In the genomic region with DNA sequence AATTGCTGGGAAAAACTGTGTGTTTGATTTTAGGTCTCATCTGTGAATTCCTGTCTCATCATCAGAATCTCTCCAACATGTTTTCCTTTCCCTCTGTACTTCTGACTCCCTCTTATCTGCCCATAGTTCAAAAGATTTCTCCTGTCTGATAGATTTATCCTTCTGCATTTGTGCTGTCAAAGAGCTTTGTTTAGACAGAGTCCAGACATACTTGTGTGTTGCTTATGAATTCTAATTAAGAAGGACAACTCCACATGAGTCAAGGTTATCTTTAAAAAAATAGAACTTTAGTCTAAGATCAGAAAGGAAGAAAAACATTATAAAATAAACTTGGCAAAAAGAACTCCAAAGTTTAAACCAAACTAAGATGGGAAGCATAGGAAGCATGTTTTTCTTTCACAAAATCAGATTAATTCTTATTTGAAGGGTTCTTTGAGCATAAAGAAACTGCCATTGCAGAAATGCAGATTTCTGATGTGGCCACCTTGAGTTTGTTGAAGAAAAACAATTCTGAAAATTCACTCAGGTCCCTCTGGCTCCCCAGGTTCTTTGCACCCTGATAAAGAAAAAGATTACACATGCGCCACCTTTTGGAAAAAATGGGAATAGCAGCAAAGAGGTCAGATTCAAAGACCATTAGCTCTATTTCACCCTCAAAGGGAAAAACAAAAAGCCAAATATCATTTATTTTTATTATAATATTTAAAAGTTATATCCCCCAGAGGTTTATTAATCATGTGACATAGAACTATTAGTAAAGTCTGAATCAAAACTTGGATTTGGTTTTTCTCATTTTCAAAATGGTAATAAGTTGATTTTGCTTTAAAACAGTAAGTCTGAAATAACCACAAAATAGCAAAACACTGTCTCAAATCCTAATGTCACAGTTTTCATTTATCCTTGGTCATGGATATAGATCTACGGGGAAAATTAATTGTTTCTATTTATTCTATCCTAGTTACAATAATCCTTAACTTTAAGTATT, we compare ENCODE assay signal across 8 cellular contexts.
DNase-seq lines count a peak whose midpoint lies in the region; ATAC-seq and TF ChIP-seq lines count a peak whose summit lies in the region.

No MANE protein-coding gene starts in this region.

- CTCF ChIA-PET in activated B cell treated with CpG ODN at 0.5 μM for 24 hours (lab: Charles Lee): interaction anchor here (0.6 to 2.5 kb wide), 7 partner anchors 20 to 1516 kb away, joined by 3 to 9 read pairs (median 3); no protein-coding TSS in a partner anchor

- no peaks in the 10 kb centered on the region for H3K27me3 ChIP-seq in muscle layer of colon (ENCODE audit: control insufficient read depth in 1 of 2, insufficient read depth in 2 of 2, low read length in 2 of 2)

- H3K4me1 Mint-ChIP-seq in activated B cell treated with CpG ODN at 0.5 μM for 24 hours (no peaks in the 10 kb centered on the region), endothelial cell (ENCODE audit: unreplicated experiment) (no peaks in the 10 kb centered on the region), type B pancreatic cell (ENCODE audit: unreplicated experiment) (peaks cover 12% of the 10 kb centered on the region)

- H3K27me3 Mint-ChIP-seq in activated B cell treated with CpG ODN at 0.5 μM for 24 hours (peaks cover 2% of the 10 kb centered on the region), endothelial cell (ENCODE audit: unreplicated experiment) (no peaks in the 10 kb centered on the region), type B pancreatic cell (no peaks in the 10 kb centered on the region)

- peak overlapping the region; percentile 14 for H3K27ac ChIP-seq in muscle layer of colon (ENCODE audit: low read depth, low read length)

- H3K36me3 Mint-ChIP-seq in activated B cell treated with CpG ODN at 0.5 μM for 24 hours (ENCODE audit: low read depth) (no peaks in the 10 kb centered on the region), endothelial cell (ENCODE audit: low read depth, unreplicated experiment) (no peaks in the 10 kb centered on the region), type B pancreatic cell (no peaks in the 10 kb centered on the region)

- H3K36me3 ChIP-seq in muscle layer of colon (ENCODE audit: insufficient read depth, low read length): no peaks in the 10 kb centered on the region

- peak; percentile 72 for ATAC-seq in GM19468 (IDR thresholded peaks at IDR 0.05; ENCODE audit: extremely low read depth, unreplicated experiment)
- ATAC-seq in activated B cell treated with CpG ODN at 0.5 μM for 24 hours (ENCODE audit: low read depth): no peak
- no peak for ATAC-seq in HG03571 (IDR thresholded peaks at IDR 0.05; ENCODE audit: unreplicated experiment)

- H3K9me3 ChIP-seq in muscle layer of colon (ENCODE audit: low read length): no peaks in the 10 kb centered on the region

- TF ChIP-seq CTCF in LNCaP clone FGC (IDR thresholded peaks at IDR 0.05; ENCODE audit: control insufficient read depth, extremely low read depth, insufficient read depth): peak; percentile 53
- peak; percentile 86 for TF ChIP-seq CTCF in activated B cell treated with CpG ODN at 0.5 μM for 24 hours (IDR thresholded peaks at IDR 0.05)
- TF ChIP-seq CTCF in endothelial cell (IDR thresholded peaks at IDR 0.05; ENCODE audit: unreplicated experiment): peak; percentile 91
- TF ChIP-seq CTCF in type B pancreatic cell (conservative IDR thresholded peaks at IDR 0.05): peak; percentile 92

- peak; percentile 14 for DNase-seq in DMS153 treated with DMSO at 0.1 percent for 48 hours (lab: John Stamatoyannopoulos, UW; ENCODE audit: unreplicated experiment)
- no peak for DNase-seq in LNCaP clone FGC (ENCODE audit: low read depth)
- DNase-seq in activated B cell treated with CpG ODN at 0.5 μM for 24 hours: no peak
- peak; percentile 64 for DNase-seq in endothelial cell (ENCODE audit: low spot score)
- DNase-seq in type B pancreatic cell (ENCODE audit: extremely low spot score, unreplicated experiment): no peak

- no peak overlapping the region for H3K27ac Mint-ChIP-seq in activated B cell treated with CpG ODN at 0.5 μM for 24 hours
- H3K27ac Mint-ChIP-seq in endothelial cell (ENCODE audit: unreplicated experiment): peak overlapping the region; percentile 2
- H3K27ac Mint-ChIP-seq in type B pancreatic cell: peak overlapping the region; percentile 40

- no peak overlapping the region for H3K4me3 Mint-ChIP-seq in activated B cell treated with CpG ODN at 0.5 μM for 24 hours
- no peak overlapping the region for H3K4me3 Mint-ChIP-seq in endothelial cell (ENCODE audit: unreplicated experiment)
- H3K4me3 Mint-ChIP-seq in type B pancreatic cell: no peak overlapping the region

- POLR2A ChIA-PET in activated B cell treated with CpG ODN at 0.5 μM for 24 hours (lab: Charles Lee): no interaction called here

- no peak overlapping the region for H3K4me3 ChIP-seq in LNCaP clone FGC (ENCODE audit: low read depth, low read length)
- H3K4me3 ChIP-seq in muscle layer of colon (ENCODE audit: low read depth in 1 of 2, low read length in 2 of 2): no peak overlapping the region

- intact Hi-C loops in activated B cell treated with CpG ODN at 0.5 μM for 24 hours (cut with micrococcal nuclease): loop anchor here (1.0 kb wide), 3 partner anchors 148 to 381 kb away; no protein-coding TSS in a partner anchor

- H3K4me1 ChIP-seq in muscle layer of colon (ENCODE audit: insufficient read depth, low read length): peaks cover 8% of the 10 kb centered on the region

- H3K9me3 Mint-ChIP-seq in activated B cell treated with CpG ODN at 0.5 μM for 24 hours: no peaks in the 10 kb centered on the region
- no peaks in the 10 kb centered on the region for H3K9me3 Mint-ChIP-seq in endothelial cell (ENCODE audit: unreplicated experiment)
- no peaks in the 10 kb centered on the region for H3K9me3 Mint-ChIP-seq in type B pancreatic cell

- H3K9ac ChIP-seq in muscle layer of colon (ENCODE audit: low read length): no peak overlapping the region

Comparison
In these comparisons a context has a peak if more than half of its experiments do, and no peak if none do; other contexts are left out.
1. DNase-seq: peak in DMS153 treated with DMSO at 0.1 percent for 48 hours (single experiment) and endothelial cell (single experiment); none in LNCaP clone FGC (single experiment), activated B cell treated with CpG ODN at 0.5 μM for 24 hours (single experiment) and type B pancreatic cell (single experiment).
2. Peak in every context shown above with its lines, with median percentiles within 50 percentile points of each other: CTCF ChIP-seq.